Comparison of ENCODE assay signal across 1 cellular context in the genomic region with DNA sequence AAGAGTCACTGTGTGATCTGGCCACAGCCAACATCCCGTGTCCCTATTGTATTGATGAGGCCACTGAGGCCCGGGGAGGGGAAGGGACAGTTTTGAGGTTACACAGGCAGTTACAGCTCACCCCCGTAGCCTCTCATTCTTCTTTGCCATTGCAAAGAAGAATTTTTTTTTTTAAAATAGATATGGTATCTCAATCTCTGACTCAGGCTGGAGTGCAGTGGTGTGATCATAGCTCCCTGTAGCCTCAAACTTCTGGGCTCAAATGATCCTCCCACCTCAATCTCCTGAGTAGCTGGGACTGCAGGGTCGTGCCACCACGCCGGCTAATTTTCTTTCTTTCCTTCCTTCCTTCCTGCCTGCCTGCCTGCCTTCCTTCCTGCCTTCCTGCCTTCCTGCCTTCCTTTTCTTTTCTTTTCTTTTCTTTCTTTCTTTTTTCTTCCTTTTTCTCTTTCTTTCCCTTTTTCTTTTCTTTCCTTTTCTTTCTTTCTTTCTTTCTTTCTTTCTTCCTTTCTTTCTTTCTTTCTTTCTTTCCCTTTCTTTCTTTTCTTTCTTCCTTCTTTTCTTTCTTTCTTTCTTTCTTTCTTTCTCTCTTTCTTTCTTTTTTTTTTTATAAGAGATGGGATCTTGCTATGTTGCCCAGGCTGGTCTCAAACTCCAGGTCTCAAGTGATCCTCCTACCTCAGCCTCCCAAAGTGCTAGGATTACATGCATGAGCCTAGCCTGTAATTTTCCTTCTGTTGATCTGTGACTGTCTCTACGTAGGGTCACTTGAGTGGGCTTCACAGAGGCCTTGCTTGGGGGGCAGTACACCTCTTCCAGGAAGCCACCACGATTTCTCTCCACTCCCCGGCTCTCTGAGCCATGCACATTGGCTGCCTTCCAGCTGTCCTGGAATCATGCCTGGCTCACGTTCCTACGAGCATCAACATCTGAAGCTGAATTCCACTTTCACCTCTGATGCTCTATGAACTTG.
TF ChIP-seq lines count a peak whose summit lies in the region.

No MANE protein-coding gene starts in this region.

TF ChIP-seq in SK-N-SH, 30 proteins besides CTCF, POLR2A, EP300 and RAD21 (continued from another document):
- TF ChIP-seq USF2 (IDR thresholded peaks at IDR 0.05; ENCODE audit: borderline replicate concordance, low read depth, low read length) (no peak), CHD2 (IDR thresholded peaks at IDR 0.05; ENCODE audit: low read length, partially characterized antibody) (no peak), RXRA (IDR thresholded peaks at IDR 0.05; ENCODE audit: borderline replicate concordance, low read depth) (no peak; the same call in 1 of the 2 replicates), SMC3 (IDR thresholded peaks at IDR 0.05; ENCODE audit: low read depth, low read length) (no peak), REST (IDR thresholded peaks at IDR 0.05; ENCODE audit: low read depth, low read length) (0 out of 2 replicates have a peak, but pooled peaks have one; percentile 33), TAF1 (IDR thresholded peaks at IDR 0.05; ENCODE audit: borderline replicate concordance, low read depth, low read length) (no peak), TEAD4 (IDR thresholded peaks at IDR 0.05; ENCODE audit: borderline replicate concordance, insufficient read depth) (0 out of 2 replicates have a peak, but pooled peaks have one; percentile 67), FOXM1 (IDR thresholded peaks at IDR 0.05; ENCODE audit: low read depth) (no peak), PBX3 (IDR thresholded peaks at IDR 0.05) (peak; percentile 29; the same call in 1 of the 2 replicates), NFIC (IDR thresholded peaks at IDR 0.05; ENCODE audit: borderline replicate concordance) (peak; percentile 99), EZH2phosphoT487 (IDR thresholded peaks at IDR 0.05; ENCODE audit: borderline replicate concordance, low read depth) (no peak), GATA2 (CRISPR knock-in tag; IDR thresholded peaks at IDR 0.05) (no peak), RCOR1 (IDR thresholded peaks at IDR 0.05; ENCODE audit: low read length) (peak; percentile 59)
- TF ChIP-seq, protein P1, sequence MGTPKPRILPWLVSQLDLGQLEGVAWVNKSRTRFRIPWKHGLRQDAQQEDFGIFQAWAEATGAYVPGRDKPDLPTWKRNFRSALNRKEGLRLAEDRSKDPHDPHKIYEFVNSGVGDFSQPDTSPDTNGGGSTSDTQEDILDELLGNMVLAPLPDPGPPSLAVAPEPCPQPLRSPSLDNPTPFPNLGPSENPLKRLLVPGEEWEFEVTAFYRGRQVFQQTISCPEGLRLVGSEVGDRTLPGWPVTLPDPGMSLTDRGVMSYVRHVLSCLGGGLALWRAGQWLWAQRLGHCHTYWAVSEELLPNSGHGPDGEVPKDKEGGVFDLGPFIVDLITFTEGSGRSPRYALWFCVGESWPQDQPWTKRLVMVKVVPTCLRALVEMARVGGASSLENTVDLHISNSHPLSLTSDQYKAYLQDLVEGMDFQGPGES (IDR thresholded peaks at IDR 0.05; ENCODE audit: low read depth, low read length), result no peak
- TF ChIP-seq, protein P2, sequence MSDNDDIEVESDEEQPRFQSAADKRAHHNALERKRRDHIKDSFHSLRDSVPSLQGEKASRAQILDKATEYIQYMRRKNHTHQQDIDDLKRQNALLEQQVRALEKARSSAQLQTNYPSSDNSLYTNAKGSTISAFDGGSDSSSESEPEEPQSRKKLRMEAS (IDR thresholded peaks at IDR 0.05; ENCODE audit: low read depth), result peak; percentile 67; the same call in 1 of the 2 replicates
TF ChIP-seq in SK-N-SH: peak in this region for 9.
